Comparison of ENCODE assay signal across 9 cellular contexts in the genomic region with DNA sequence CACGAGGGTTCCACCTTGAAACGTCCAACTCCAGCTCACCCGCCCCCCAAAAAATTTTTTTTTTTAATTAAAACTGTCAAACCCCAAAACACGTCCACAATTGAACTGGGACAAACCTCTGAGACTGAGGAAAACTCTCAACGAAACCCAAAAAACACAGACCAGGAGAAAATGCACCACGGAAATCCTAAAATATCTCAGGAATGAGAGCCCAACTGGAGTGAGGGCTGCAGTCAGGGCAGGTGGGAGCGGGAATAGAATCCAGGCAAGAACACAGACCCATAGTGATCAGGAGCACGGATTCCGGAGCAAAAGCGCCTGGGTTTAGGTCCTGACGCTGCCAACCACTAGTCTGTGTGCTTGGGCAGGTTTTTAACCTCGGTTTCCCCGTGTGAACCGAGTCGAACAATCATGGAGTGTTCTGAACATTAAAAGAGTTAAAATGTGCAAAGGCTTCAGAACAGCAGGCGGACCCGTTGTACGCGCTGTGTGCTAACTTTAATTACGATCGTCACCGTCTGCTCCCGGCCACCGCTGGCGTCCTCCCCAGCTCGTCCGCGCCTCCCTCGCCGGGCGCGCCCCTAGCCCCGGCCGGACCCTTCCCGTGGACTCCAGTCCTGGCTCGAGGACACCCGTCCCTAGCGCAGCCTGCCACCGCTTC. TPM values are rescaled to one million over a fixed set of nuclear protein-coding genes. Genes with fewer than 3 reads are reported as not detected.
DNase-seq lines count a peak whose midpoint lies in the region; ATAC-seq, FAIRE-seq and TF ChIP-seq lines count a peak whose summit lies in the region.
"Had no signal": no experiment of that assay in that cellular context is flagged by ENCODE, and none has a peak within 500 bp of the region (broad histone marks: within the 10 kb centered on the region; RNA-seq: fewer than 3 reads in every experiment).

No MANE protein-coding gene starts in this region.

- FAIRE-seq in astrocyte (lab: Jason Lieb, UNC), result no peak
- FAIRE-seq: TTC549 had no signal

- H3K4me1 ChIP-seq in astrocyte (ENCODE audit: insufficient read depth, low read length) (peaks cover 19% of the 10 kb centered on the region), iPS-15b (ENCODE audit: control insufficient read depth, insufficient read depth, low read length) (peaks cover 3% of the 10 kb centered on the region)

- no peaks in the 10 kb centered on the region for H3K9me3 ChIP-seq in astrocyte (ENCODE audit: insufficient read depth, low read depth, low read length)
- no peaks in the 10 kb centered on the region for H3K9me3 ChIP-seq in iPS-15b (ENCODE audit: control insufficient read depth, insufficient read depth, low read length)

- H3K4me3 ChIP-seq in astrocyte (ENCODE audit: insufficient read depth, low read depth, low read length) (peak overlapping the region; percentile 91), iPS-15b (ENCODE audit: low read depth, low read length) (peak overlapping the region; percentile 79), skin epidermis (peak overlapping the region; percentile 46 to 71 (median 60))

- H3K27ac Mint-ChIP-seq in astrocyte (ENCODE audit: unreplicated experiment), result peak overlapping the region; percentile 43

- no peaks in the 10 kb centered on the region for H3K36me3 Mint-ChIP-seq in astrocyte (ENCODE audit: low read depth, unreplicated experiment)

- ATAC-seq in GM21515 (IDR thresholded peaks at IDR 0.05; ENCODE audit: unreplicated experiment), result peak; percentile 22

- H3K4me3 Mint-ChIP-seq in astrocyte (ENCODE audit: unreplicated experiment), result peak overlapping the region; percentile 90

- H3K36me3 ChIP-seq in astrocyte (ENCODE audit: insufficient read depth, low read length) (no peaks in the 10 kb centered on the region), iPS-15b (ENCODE audit: control insufficient read depth, insufficient read depth, low read length) (no peaks in the 10 kb centered on the region)

- H2AFZ ChIP-seq in astrocyte (ENCODE audit: low read depth, low read length), result peak overlapping the region; percentile 34

- peaks cover 12% of the 10 kb centered on the region for H3K4me1 Mint-ChIP-seq in astrocyte (ENCODE audit: low read depth, unreplicated experiment)

- H3K9ac ChIP-seq in astrocyte (ENCODE audit: low read length) (peak overlapping the region; percentile 92), iPS-15b (ENCODE audit: low read depth, low read length) (peak overlapping the region; percentile 16)

- TF ChIP-seq CTCF in astrocyte (IDR thresholded peaks at IDR 0.05; ENCODE audit: insufficient read depth, low read depth, low read length), result no peak

- H3K9me3 Mint-ChIP-seq in astrocyte (ENCODE audit: unreplicated experiment), result no peaks in the 10 kb centered on the region

- in situ Hi-C loops in Caki2 (cut with HindIII; ENCODE audit: low pct_unique_long_range_greater_than_20kb, low sequenced_read_pairs), result no loop called here

- H3K4me2 ChIP-seq in astrocyte (ENCODE audit: low read length), result peak overlapping the region; percentile 91

- peak; percentile 18 for DNase-seq in Caki2 (ENCODE audit: low read depth)
- DNase-seq in LoVo (ENCODE audit: low spot score), result peak; percentile 42
- DNase-seq in astrocyte (ENCODE audit: low read depth), result peak; percentile 43
- no peak for DNase-seq in activated CD4-positive, CD25-positive, alpha-beta regulatory T cell treated with anti-CD3 and anti-CD28 coated beads, Interleukin-2, amount 50 U/mL, for 72 hours
- DNase-seq in stimulated activated CD4-positive, alpha-beta T cell treated with anti-CD3 and anti-CD28 coated beads, Interleukin-12 subunit alpha, Interleukin-12 subunit beta, amount 100 ng/mL, for 4 hours, result no peak

- H4K20me1 ChIP-seq in astrocyte (ENCODE audit: insufficient read depth, low read length), result peaks cover 38% of the 10 kb centered on the region

- peaks cover 8% of the 10 kb centered on the region for H3K27me3 Mint-ChIP-seq in astrocyte (ENCODE audit: low read depth, unreplicated experiment)

- H3K79me2 ChIP-seq in astrocyte (ENCODE audit: insufficient read depth, low read length), result peaks cover 97% of the 10 kb centered on the region

- H3K27ac ChIP-seq in astrocyte (ENCODE audit: low read depth, low read length), result peak overlapping the region; percentile 81
- peak overlapping the region in 20 of 21 experiments; percentile 18 to 92 (median 76) for H3K27ac ChIP-seq in skin epidermis

- no peaks in the 10 kb centered on the region for H3K27me3 ChIP-seq in astrocyte (ENCODE audit: insufficient read depth, low read length)
- H3K27me3 ChIP-seq in iPS-15b (ENCODE audit: control insufficient read depth, insufficient read depth, low read length), result peaks cover 46% of the 10 kb centered on the region

RNA-seq across cellular contexts. Expression of a gene that starts 0.6 kb away (rescaled TPM):
- total RNA-seq in Caki2 (2014; rRNA removed; shearing (Covaris generic); ENCODE audit: low replicate concordance), result 31.9 and 37.5 TPM in 2 replicates
- 17.6 and 19.9 TPM in 2 replicates for total RNA-seq in astrocyte

Comparison
In these comparisons a context has a peak if more than half of its experiments do, and no peak if none do; other contexts are left out.
1. DNase-seq: peak in Caki2 (single experiment), LoVo (single experiment) and astrocyte (single experiment); none in activated CD4-positive, CD25-positive, alpha-beta regulatory T cell treated with anti-CD3 and anti-CD28 coated beads, Interleukin-2, amount 50 U/mL, for 72 hours (single experiment) and stimulated activated CD4-positive, alpha-beta T cell treated with anti-CD3 and anti-CD28 coated beads, Interleukin-12 subunit alpha, Interleukin-12 subunit beta, amount 100 ng/mL, for 4 hours (single experiment).
2. Peak in every context shown above with its lines, with median percentiles within 50 percentile points of each other: H3K4me3 ChIP-seq.